In the genomic region with DNA sequence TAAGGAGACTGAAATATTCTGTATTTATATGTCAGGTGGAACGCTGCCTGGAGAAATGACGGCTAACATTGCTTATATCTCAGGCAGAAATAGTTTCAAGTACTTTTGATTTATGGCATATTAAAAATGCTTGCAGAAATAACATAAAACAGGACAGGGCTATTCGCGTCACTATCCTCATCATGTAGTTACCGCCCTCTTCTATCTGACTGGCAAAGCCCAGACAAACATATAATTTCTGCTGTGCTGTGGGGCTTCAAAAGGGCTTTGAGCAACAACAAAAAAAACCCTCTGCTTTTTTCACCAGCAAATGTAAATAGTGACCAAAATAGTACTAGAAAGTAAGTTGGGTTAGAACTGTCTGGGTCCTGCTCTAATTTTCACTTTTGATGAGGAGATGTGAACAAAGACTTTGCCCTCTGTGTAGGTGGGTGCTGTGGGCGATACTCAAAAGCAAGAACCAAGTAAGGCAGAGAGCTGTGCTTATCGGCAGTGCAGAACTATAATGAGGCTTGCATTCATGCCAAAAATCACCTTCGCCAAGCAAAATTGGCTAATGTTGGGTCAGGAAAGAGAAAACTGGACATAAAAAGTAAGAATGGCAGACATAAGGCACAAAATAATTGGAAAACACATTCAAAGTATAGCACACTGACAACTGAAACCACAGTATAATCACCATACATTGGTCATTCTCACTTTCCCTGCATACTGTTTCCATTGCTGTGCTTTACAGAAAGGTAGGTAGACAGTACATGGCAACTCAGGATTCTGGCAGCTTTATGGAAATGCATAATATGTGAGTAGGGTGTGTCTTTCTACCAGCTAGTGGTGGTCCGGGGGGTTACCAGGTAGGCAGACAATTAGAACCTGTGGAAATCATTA, we compare ENCODE assay signal across 1 cellular context.
A peak's percentile ranks its signal among the peaks of the same experiment; 100 is the strongest.
TF ChIP-seq lines count a peak whose summit lies in the region.

No MANE protein-coding gene starts in this region.

TF ChIP-seq in GM12878, 131 proteins besides CTCF, POLR2A, EP300 and RAD21:
- no peak for TF ChIP-seq GABPA (IDR thresholded peaks at IDR 0.05; ENCODE audit: low read depth)
- TF ChIP-seq MLLT1 (IDR thresholded peaks at IDR 0.05), result peak; percentile 52; the same call in 1 of the 2 replicates
- TF ChIP-seq ZSCAN29 (IDR thresholded peaks at IDR 0.05), result 0 out of 2 replicates have a peak, but pooled peaks have one; percentile 51
- no peak for TF ChIP-seq ZNF274 (IDR thresholded peaks at IDR 0.05; ENCODE audit: insufficient read depth, insufficient read length)
- TF ChIP-seq DPF2 (IDR thresholded peaks at IDR 0.05), result peak; percentile 88
- TF ChIP-seq WRNIP1 (IDR thresholded peaks at IDR 0.05; ENCODE audit: borderline replicate concordance, low read depth, low read length), result no peak
- TF ChIP-seq, protein P1, sequence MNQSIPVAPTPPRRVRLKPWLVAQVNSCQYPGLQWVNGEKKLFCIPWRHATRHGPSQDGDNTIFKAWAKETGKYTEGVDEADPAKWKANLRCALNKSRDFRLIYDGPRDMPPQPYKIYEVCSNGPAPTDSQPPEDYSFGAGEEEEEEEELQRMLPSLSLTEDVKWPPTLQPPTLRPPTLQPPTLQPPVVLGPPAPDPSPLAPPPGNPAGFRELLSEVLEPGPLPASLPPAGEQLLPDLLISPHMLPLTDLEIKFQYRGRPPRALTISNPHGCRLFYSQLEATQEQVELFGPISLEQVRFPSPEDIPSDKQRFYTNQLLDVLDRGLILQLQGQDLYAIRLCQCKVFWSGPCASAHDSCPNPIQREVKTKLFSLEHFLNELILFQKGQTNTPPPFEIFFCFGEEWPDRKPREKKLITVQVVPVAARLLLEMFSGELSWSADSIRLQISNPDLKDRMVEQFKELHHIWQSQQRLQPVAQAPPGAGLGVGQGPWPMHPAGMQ (IDR thresholded peaks at IDR 0.05; ENCODE audit: borderline replicate concordance), result no peak
- TF ChIP-seq, protein P2, sequence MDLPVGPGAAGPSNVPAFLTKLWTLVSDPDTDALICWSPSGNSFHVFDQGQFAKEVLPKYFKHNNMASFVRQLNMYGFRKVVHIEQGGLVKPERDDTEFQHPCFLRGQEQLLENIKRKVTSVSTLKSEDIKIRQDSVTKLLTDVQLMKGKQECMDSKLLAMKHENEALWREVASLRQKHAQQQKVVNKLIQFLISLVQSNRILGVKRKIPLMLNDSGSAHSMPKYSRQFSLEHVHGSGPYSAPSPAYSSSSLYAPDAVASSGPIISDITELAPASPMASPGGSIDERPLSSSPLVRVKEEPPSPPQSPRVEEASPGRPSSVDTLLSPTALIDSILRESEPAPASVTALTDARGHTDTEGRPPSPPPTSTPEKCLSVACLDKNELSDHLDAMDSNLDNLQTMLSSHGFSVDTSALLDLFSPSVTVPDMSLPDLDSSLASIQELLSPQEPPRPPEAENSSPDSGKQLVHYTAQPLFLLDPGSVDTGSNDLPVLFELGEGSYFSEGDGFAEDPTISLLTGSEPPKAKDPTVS (IDR thresholded peaks at IDR 0.05; ENCODE audit: low read depth, low read length), result no peak
- TF ChIP-seq YBX1 (IDR thresholded peaks at IDR 0.05), result no peak
- peak; percentile 53 to 54; a peak in 2 of 4 replicates for TF ChIP-seq IKZF2 (IDR thresholded peaks at IDR 0.05)
- TF ChIP-seq ZNF384 (IDR thresholded peaks at IDR 0.05; ENCODE audit: borderline replicate concordance, low read depth, low read length), result peak; percentile 69; the same call in 1 of the 2 replicates
- TF ChIP-seq CEBPB (IDR thresholded peaks at IDR 0.05; ENCODE audit: borderline replicate concordance in 1 of 2, low read depth in 2 of 2, low read length in 2 of 2), result no peak
- TF ChIP-seq BHLHE40 (IDR thresholded peaks at IDR 0.05; ENCODE audit: borderline replicate concordance in 1 of 2, low read depth in 2 of 2, low read length in 1 of 2), result 0 out of 4 replicates have a peak, but pooled peaks of 1 of the 2 experiments have one; percentile 12
- TF ChIP-seq SKIL (IDR thresholded peaks at IDR 0.05; ENCODE audit: low read depth, poor library complexity, severe bottlenecking), result peak; percentile 72
- no peak for TF ChIP-seq ZNF24 (IDR thresholded peaks at IDR 0.05)
- peak; percentile 84 for TF ChIP-seq ATF7 (IDR thresholded peaks at IDR 0.05; ENCODE audit: low read depth)
- TF ChIP-seq USF1 (IDR thresholded peaks at IDR 0.05; ENCODE audit: borderline replicate concordance, extremely low read length, insufficient read depth, low read depth, low read length), result no peak
- no peak for TF ChIP-seq MEF2A (IDR thresholded peaks at IDR 0.05; ENCODE audit: insufficient read depth, low read depth, low read length)
- TF ChIP-seq NFXL1 (IDR thresholded peaks at IDR 0.05; ENCODE audit: borderline replicate concordance), result no peak
- TF ChIP-seq MEF2B (IDR thresholded peaks at IDR 0.05; ENCODE audit: partially characterized antibody, poor library complexity, severe bottlenecking), result peak; percentile 87
- TF ChIP-seq, protein P3, sequence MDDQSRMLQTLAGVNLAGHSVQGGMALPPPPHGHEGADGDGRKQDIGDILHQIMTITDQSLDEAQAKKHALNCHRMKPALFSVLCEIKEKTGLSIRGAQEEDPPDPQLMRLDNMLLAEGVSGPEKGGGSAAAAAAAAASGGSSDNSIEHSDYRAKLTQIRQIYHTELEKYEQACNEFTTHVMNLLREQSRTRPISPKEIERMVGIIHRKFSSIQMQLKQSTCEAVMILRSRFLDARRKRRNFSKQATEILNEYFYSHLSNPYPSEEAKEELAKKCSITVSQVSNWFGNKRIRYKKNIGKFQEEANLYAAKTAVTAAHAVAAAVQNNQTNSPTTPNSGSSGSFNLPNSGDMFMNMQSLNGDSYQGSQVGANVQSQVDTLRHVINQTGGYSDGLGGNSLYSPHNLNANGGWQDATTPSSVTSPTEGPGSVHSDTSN (IDR thresholded peaks at IDR 0.05; ENCODE audit: insufficient replicate concordance, low read depth, low read length), result no peak
- TF ChIP-seq STAT1 (conservative IDR thresholded peaks at IDR 0.05), result no peak
- TF ChIP-seq RELB (IDR thresholded peaks at IDR 0.05; ENCODE audit: low read depth), result peak; percentile 61; the same call in 1 of the 2 replicates
- TF ChIP-seq SREBF2 (IDR thresholded peaks at IDR 0.05; ENCODE audit: low read length), result no peak
- no peak for TF ChIP-seq TARDBP (IDR thresholded peaks at IDR 0.05; ENCODE audit: borderline replicate concordance)
- peak; percentile 93 for TF ChIP-seq MTA2 (IDR thresholded peaks at IDR 0.05; ENCODE audit: low read depth)
- TF ChIP-seq NBN (IDR thresholded peaks at IDR 0.05), result peak; percentile 77
- TF ChIP-seq NRF1 (conservative IDR thresholded peaks at IDR 0.05; ENCODE audit: low read depth, low read length), result no peak
- no peak for TF ChIP-seq SIX5 (IDR thresholded peaks at IDR 0.05; ENCODE audit: low read depth, low read length, severe bottlenecking)
- peak; percentile 41 for TF ChIP-seq IKZF1 (conservative IDR thresholded peaks at IDR 0.05)
- TF ChIP-seq MTA3 (IDR thresholded peaks at IDR 0.05; ENCODE audit: borderline replicate concordance, low read length), result no peak
- TF ChIP-seq FOXM1 (IDR thresholded peaks at IDR 0.05; ENCODE audit: low read depth, low read length), result no peak
- TF ChIP-seq NFYA (IDR thresholded peaks at IDR 0.05; ENCODE audit: borderline replicate concordance, low read depth, low read length), result no peak
- TF ChIP-seq GATAD2B (conservative IDR thresholded peaks at IDR 0.05; ENCODE audit: low read depth), result peak; percentile 72; the same call in 1 of the 2 replicates
- TF ChIP-seq ZBED1 (IDR thresholded peaks at IDR 0.05; ENCODE audit: borderline replicate concordance), result no peak
- no peak for TF ChIP-seq STAT3 (IDR thresholded peaks at IDR 0.05; ENCODE audit: low read depth, low read length)
- TF ChIP-seq SMARCA5 (IDR thresholded peaks at IDR 0.05), result 0 out of 2 replicates have a peak, but pooled peaks have one; percentile 36
- TF ChIP-seq HDGF (IDR thresholded peaks at IDR 0.05), result 0 out of 2 replicates have a peak, but pooled peaks have one; percentile 54
- peak; percentile 40; the same call in 1 of the 2 replicates for TF ChIP-seq FOXK2 (IDR thresholded peaks at IDR 0.05)
- TF ChIP-seq, protein P4, sequence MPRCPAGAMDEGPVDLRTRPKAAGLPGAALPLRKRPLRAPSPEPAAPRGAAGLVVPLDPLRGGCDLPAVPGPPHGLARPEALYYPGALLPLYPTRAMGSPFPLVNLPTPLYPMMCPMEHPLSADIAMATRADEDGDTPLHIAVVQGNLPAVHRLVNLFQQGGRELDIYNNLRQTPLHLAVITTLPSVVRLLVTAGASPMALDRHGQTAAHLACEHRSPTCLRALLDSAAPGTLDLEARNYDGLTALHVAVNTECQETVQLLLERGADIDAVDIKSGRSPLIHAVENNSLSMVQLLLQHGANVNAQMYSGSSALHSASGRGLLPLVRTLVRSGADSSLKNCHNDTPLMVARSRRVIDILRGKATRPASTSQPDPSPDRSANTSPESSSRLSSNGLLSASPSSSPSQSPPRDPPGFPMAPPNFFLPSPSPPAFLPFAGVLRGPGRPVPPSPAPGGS (IDR thresholded peaks at IDR 0.05; ENCODE audit: borderline replicate concordance, insufficient read depth, low read depth, low read length, poor library complexity, severe bottlenecking), result no peak
- TF ChIP-seq CBFB (IDR thresholded peaks at IDR 0.05; ENCODE audit: low read depth), result no peak
- TF ChIP-seq NR2F1 (conservative IDR thresholded peaks at IDR 0.05), result no peak
- TF ChIP-seq JUNB (IDR thresholded peaks at IDR 0.05), result no peak
- TF ChIP-seq KDM1A (IDR thresholded peaks at IDR 0.05; ENCODE audit: borderline replicate concordance), result no peak
- no peak for TF ChIP-seq EED (IDR thresholded peaks at IDR 0.05; ENCODE audit: low read depth)
- TF ChIP-seq, protein P5, sequence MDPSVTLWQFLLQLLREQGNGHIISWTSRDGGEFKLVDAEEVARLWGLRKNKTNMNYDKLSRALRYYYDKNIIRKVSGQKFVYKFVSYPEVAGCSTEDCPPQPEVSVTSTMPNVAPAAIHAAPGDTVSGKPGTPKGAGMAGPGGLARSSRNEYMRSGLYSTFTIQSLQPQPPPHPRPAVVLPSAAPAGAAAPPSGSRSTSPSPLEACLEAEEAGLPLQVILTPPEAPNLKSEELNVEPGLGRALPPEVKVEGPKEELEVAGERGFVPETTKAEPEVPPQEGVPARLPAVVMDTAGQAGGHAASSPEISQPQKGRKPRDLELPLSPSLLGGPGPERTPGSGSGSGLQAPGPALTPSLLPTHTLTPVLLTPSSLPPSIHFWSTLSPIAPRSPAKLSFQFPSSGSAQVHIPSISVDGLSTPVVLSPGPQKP (IDR thresholded peaks at IDR 0.05; ENCODE audit: low read depth, low read length), result no peak
- TF ChIP-seq, protein P6, sequence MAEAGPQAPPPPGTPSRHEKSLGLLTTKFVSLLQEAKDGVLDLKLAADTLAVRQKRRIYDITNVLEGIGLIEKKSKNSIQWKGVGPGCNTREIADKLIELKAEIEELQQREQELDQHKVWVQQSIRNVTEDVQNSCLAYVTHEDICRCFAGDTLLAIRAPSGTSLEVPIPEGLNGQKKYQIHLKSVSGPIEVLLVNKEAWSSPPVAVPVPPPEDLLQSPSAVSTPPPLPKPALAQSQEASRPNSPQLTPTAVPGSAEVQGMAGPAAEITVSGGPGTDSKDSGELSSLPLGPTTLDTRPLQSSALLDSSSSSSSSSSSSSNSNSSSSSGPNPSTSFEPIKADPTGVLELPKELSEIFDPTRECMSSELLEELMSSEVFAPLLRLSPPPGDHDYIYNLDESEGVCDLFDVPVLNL (IDR thresholded peaks at IDR 0.05; ENCODE audit: low read depth, low read length), result 0 out of 2 replicates have a peak, but pooled peaks have one; percentile 23
- no peak for TF ChIP-seq SREBF1 (IDR thresholded peaks at IDR 0.05; ENCODE audit: low read length)
- no peak for TF ChIP-seq PAX8 (IDR thresholded peaks at IDR 0.05)
- no peak for TF ChIP-seq BCL11A (IDR thresholded peaks at IDR 0.05; ENCODE audit: low read depth, low read length)
- TF ChIP-seq SRF (IDR thresholded peaks at IDR 0.05; ENCODE audit: low read depth in 2 of 2, low read length in 2 of 2), result no peak
- no peak for TF ChIP-seq RELA (IDR thresholded peaks at IDR 0.05; ENCODE audit: borderline replicate concordance, partially characterized antibody)
